ENCODE assay signal across 23 cellular contexts in the genomic region with DNA sequence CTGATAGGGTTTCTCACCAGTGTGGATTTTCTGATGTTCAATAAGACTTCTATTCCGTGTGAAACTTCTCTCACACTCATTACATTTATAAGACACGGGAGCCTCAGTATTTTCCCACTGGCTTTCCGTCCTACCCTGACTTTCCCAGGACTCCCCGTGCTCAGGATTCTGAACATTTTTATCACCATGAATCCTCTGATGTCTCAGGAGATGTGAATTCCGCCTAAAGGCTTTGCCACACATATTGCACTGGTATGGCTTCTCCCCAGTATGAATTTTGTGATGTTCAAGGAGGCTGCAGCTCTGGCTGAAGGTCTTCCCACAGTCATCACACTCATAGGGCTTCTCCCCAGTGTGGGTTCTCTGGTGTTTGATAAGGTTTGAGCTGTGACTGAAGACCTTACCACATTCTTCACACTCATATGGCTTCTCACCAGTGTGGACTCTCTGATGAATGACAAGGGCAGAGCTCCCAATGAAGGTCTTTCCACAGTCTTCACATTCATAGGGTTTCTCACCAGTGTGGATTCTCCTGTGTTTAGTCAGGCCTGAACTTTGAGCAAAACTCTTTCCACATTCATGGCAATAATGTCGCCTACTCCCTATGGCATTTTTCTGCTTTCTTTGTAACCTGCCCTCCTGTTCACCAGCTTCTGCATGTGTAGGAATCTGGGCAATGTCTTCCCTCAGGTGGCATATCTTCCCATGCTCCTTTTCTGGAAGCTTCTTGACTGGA.
"Had no signal": no experiment of that assay in that cellular context is flagged by ENCODE, and none has a peak within 500 bp of the region (broad histone marks: within the 10 kb centered on the region; RNA-seq: fewer than 3 reads in every experiment).

No MANE protein-coding gene starts in this region.

- H2AFZ ChIP-seq: neural progenitor cell, parathyroid adenoma had no signal

- H3K4me3 Mint-ChIP-seq: naive B cell, neural progenitor cell, type B pancreatic cell had no signal

- H3K4me1 Mint-ChIP-seq: neural progenitor cell had no signal

- H3K27me3 Mint-ChIP-seq: naive B cell, type B pancreatic cell had no signal

- H3K4me3 ChIP-seq: esophagus squamous epithelium, left ventricle myocardium inferior, lower lobe of right lung, neural progenitor cell, psoas muscle, spleen had no signal

- ATAC-seq: left cardiac atrium, lower lobe of right lung, psoas muscle, sciatic nerve had no signal

- H3K9ac ChIP-seq: neural progenitor cell, parathyroid adenoma had no signal

- H3K4me1 ChIP-seq: neural progenitor cell, parathyroid adenoma, psoas muscle had no signal

- H3K27ac Mint-ChIP-seq: neural progenitor cell, type B pancreatic cell had no signal

- H3K9me3 ChIP-seq: esophagus squamous epithelium, left ventricle myocardium inferior, lower lobe of right lung, psoas muscle, spleen had no signal

- H3K79me2 ChIP-seq: parathyroid adenoma had no signal

- H3K9me3 Mint-ChIP-seq: immature natural killer cell, naive B cell, neural progenitor cell, type B pancreatic cell had no signal

- H3K27ac ChIP-seq: esophagus squamous epithelium, left ventricle myocardium inferior, lower lobe of right lung, neural progenitor cell, parathyroid adenoma, psoas muscle had no signal

- H3K27me3 ChIP-seq: esophagus squamous epithelium, neural progenitor cell, spleen had no signal

- H3K4me2 ChIP-seq: neural progenitor cell had no signal

- DNase-seq: cerebellar nuclear complex; dermis blood vessel endothelial cell; esophagus squamous epithelium; foreskin fibroblast; immature natural killer cell; kidney; left cardiac atrium; left ventricle myocardium inferior; lower lobe of right lung; mesendoderm; naive B cell; nucleus accumbens; psoas muscle; retina; spleen; stimulated activated CD4-positive, alpha-beta T cell treated with anti-CD3 and anti-CD28 coated beads, Interleukin-15, amount 100 ng/mL, for 24 hours; stimulated activated CD4-positive, alpha-beta T cell treated with anti-CD3 and anti-CD28 coated beads, Interleukin-1b, Interleukin-23, amount 100 ng/mL, for 48 hours; stimulated activated CD4-positive, alpha-beta T cell treated with anti-CD3 and anti-CD28 coated beads, Interleukin-4, amount 100 ng/mL, for 24 hours; stimulated activated naive CD4-positive, alpha-beta T cell treated with Interleukin-2 at 50 U/mL for 16 hours had no signal
